Comparison of ENCODE assay signal across 1 cellular context in genomic region chr6:135182120-135182992, GRCh38.
TF ChIP-seq lines count a peak whose summit lies in the region.

No MANE protein-coding gene starts in this region.

TF ChIP-seq in HEK293, 187 proteins besides CTCF, POLR2A, EP300 and RAD21 (continued from another document):
- 0 out of 2 replicates have a peak, but pooled peaks have one; percentile 61 for TF ChIP-seq PRDM10 (tag by site-specific recombination; IDR thresholded peaks at IDR 0.05)
- TF ChIP-seq EGR2 (tag by site-specific recombination; IDR thresholded peaks at IDR 0.05; ENCODE audit: low read depth) = peak; percentile 37; the same call in 1 of the 2 replicates
- TF ChIP-seq GLIS1 (tag by site-specific recombination; IDR thresholded peaks at IDR 0.05) = peak; percentile 24; the same call in 1 of the 2 replicates
- peak; percentile 92 for TF ChIP-seq ZBTB26 (tag by site-specific recombination; optimal IDR thresholded peaks at IDR 0.05)
- peak; percentile 77 for TF ChIP-seq ZNF76 (tag by site-specific recombination; IDR thresholded peaks at IDR 0.05; ENCODE audit: borderline replicate concordance, low read depth)
- peak; percentile 85; the same call in 1 of the 2 replicates for TF ChIP-seq ZNF362 (tag by site-specific recombination; IDR thresholded peaks at IDR 0.05)
- no peak for TF ChIP-seq ZNF202 (tag by site-specific recombination; IDR thresholded peaks at IDR 0.05; ENCODE audit: borderline replicate concordance)
- no peak for TF ChIP-seq PRDM4 (tag by site-specific recombination; IDR thresholded peaks at IDR 0.05)
- TF ChIP-seq ZFHX2 (tag by site-specific recombination; conservative IDR thresholded peaks at IDR 0.05) = peak; percentile 68
